Comparison of ENCODE assay signal across 1 cellular context in genomic region chr19:13997637-13997962, GRCh38.
TF ChIP-seq lines count a peak whose summit lies in the region.

No MANE protein-coding gene starts in this region.

TF ChIP-seq in SK-N-SH, 30 proteins besides CTCF, POLR2A, EP300 and RAD21:
- no peak for TF ChIP-seq POLR2AphosphoS5 (IDR thresholded peaks at IDR 0.05; ENCODE audit: low read depth, low read length)
- TF ChIP-seq SMC3 (IDR thresholded peaks at IDR 0.05; ENCODE audit: low read depth, low read length): no peak
- no peak for TF ChIP-seq MEF2A (IDR thresholded peaks at IDR 0.05; ENCODE audit: borderline replicate concordance, low read depth)
- TF ChIP-seq TCF12 (IDR thresholded peaks at IDR 0.05): no peak
- TF ChIP-seq REST (IDR thresholded peaks at IDR 0.05; ENCODE audit: low read depth, low read length): no peak
- no peak for TF ChIP-seq FOXM1 (IDR thresholded peaks at IDR 0.05; ENCODE audit: low read depth)
- no peak for TF ChIP-seq CHD2 (IDR thresholded peaks at IDR 0.05; ENCODE audit: low read length, partially characterized antibody)
- no peak for TF ChIP-seq PBX3 (IDR thresholded peaks at IDR 0.05)
- no peak for TF ChIP-seq EZH2phosphoT487 (IDR thresholded peaks at IDR 0.05; ENCODE audit: borderline replicate concordance, low read depth)
- no peak for TF ChIP-seq NFIC (IDR thresholded peaks at IDR 0.05; ENCODE audit: borderline replicate concordance)
- no peak for TF ChIP-seq MAX (IDR thresholded peaks at IDR 0.05; ENCODE audit: low read depth)
- no peak for TF ChIP-seq TAF1 (IDR thresholded peaks at IDR 0.05; ENCODE audit: borderline replicate concordance, low read depth, low read length)
- TF ChIP-seq SIN3A (IDR thresholded peaks at IDR 0.05; ENCODE audit: borderline replicate concordance, low read depth, low read length): no peak
- TF ChIP-seq FOSL2 (IDR thresholded peaks at IDR 0.05; ENCODE audit: borderline replicate concordance, low read depth): no peak
- TF ChIP-seq YY1 (IDR thresholded peaks at IDR 0.05; ENCODE audit: low read depth): no peak
- no peak for TF ChIP-seq JUND (IDR thresholded peaks at IDR 0.05)
- TF ChIP-seq RFX5 (IDR thresholded peaks at IDR 0.05; ENCODE audit: low read length): no peak
TF ChIP-seq in SK-N-SH: peak in this region for 0.
